Comparison of ENCODE assay signal across 16 cellular contexts in genomic region chr4:105135746-105136145, GRCh38. TPM values are rescaled to one million over a fixed set of nuclear protein-coding genes. Genes with fewer than 3 reads are reported as not detected.
A peak's percentile ranks its signal among the peaks of the same experiment; 100 is the strongest.
DNase-seq lines count a peak whose midpoint lies in the region; ATAC-seq, FAIRE-seq and TF ChIP-seq lines count a peak whose summit lies in the region.
"Had no signal": no experiment of that assay in that cellular context is flagged by ENCODE, and none has a peak within 500 bp of the region (broad histone marks: within the 10 kb centered on the region; RNA-seq: fewer than 3 reads in every experiment).

No MANE protein-coding gene starts in this region.

- intact Hi-C loops in K562 (cut with micrococcal nuclease) = no loop called here

- H2AFZ ChIP-seq in K562 (ENCODE audit: low read depth, low read length) = 0 out of 2 replicates have a peak overlapping the region, but pooled peaks have one; percentile 40
- H2AFZ ChIP-seq: neural progenitor cell had no signal

- H3K9ac ChIP-seq in K562 (ENCODE audit: insufficient read depth in 1 of 2, low read depth in 2 of 2, low read length in 2 of 2) = no peak overlapping the region
- H3K9ac ChIP-seq: neural progenitor cell had no signal

- no peaks in the 10 kb centered on the region for H3K36me3 ChIP-seq in K562 (ENCODE audit: control insufficient read depth, insufficient read depth, low read length)
- H3K36me3 ChIP-seq: neural progenitor cell had no signal

- TF ChIP-seq POLR2A in NB4 (IDR thresholded peaks at IDR 0.05; ENCODE audit: extremely low read depth, insufficient read length) (no peak), K562 (conservative IDR thresholded peaks at IDR 0.05) (no peak)

- CTCF ChIA-PET in K562 (lab: Yijun Ruan, JAX; ENCODE audit: low intra/inter-chr PET ratio) = no interaction called here

- H3K27ac ChIP-seq in K562 (ENCODE audit: extremely low read depth, low read depth, low read length) = no peak overlapping the region
- H3K27ac ChIP-seq: neural progenitor cell had no signal

- no peaks in the 10 kb centered on the region for H3K9me3 ChIP-seq in K562 (replicated peaks; ENCODE audit: control insufficient read depth, insufficient read depth, low read depth, low read length)

- H3K79me2 ChIP-seq in K562 (ENCODE audit: control insufficient read depth, insufficient read depth, low read length) = no peaks in the 10 kb centered on the region

- no peak for TF ChIP-seq RAD21 in K562 (CRISPR knock-in tag; conservative IDR thresholded peaks at IDR 0.05 in 1 of 2, IDR thresholded peaks at IDR 0.05 in 1 of 2)

- no peaks in the 10 kb centered on the region; a peak in 1 of 5 replicates for H3K27me3 ChIP-seq in K562 (ENCODE audit: control insufficient read depth in 2 of 2, insufficient read depth in 2 of 2, low read length in 2 of 2)

- no peak for TF ChIP-seq CTCF in NB4 (IDR thresholded peaks at IDR 0.05; ENCODE audit: low read depth, low read length)
- TF ChIP-seq CTCF in K562 (IDR thresholded peaks at IDR 0.05 in 2 of 3, conservative IDR thresholded peaks at IDR 0.05 in 1 of 3; ENCODE audit: insufficient read depth in 2 of 3, low read depth in 1 of 3, low read length in 3 of 3) = no peak

- no peaks in the 10 kb centered on the region; a peak in 1 of 5 replicates for H3K4me1 ChIP-seq in K562 (replicated peaks in 1 of 2; ENCODE audit: control insufficient read depth in 2 of 2, insufficient read depth in 2 of 2, low read length in 2 of 2)
- H3K4me1 ChIP-seq: neural progenitor cell had no signal

- H3K4me3 ChIP-seq in NB4 (ENCODE audit: low read depth, low read length) (no peak overlapping the region), K562 (no peak overlapping the region)
- H3K4me3 ChIP-seq: neural progenitor cell had no signal

- FAIRE-seq in K562 (lab: Jason Lieb, UNC) = no peak
- FAIRE-seq: TTC549 had no signal

- TF ChIP-seq EP300 in K562 (IDR thresholded peaks at IDR 0.05; ENCODE audit: low read length) = no peak

- no peaks in the 10 kb centered on the region for H3K9me1 ChIP-seq in K562 (ENCODE audit: control insufficient read depth, insufficient read depth, low read length)

- BruUV-seq in K562 (replicated peaks; lab: Mats Ljungman, UMichigan) = no TSS peak

- POLR2A ChIA-PET in K562 (lab: Yijun Ruan, JAX) = no interaction called here

- in situ Hi-C loops in K562 (cut with MboI) = no loop called here

- DNase-seq in ELR (ENCODE audit: low read depth) (peak; percentile 10), NB4 (ENCODE audit: low read depth) (peak; percentile 30), K562 (ENCODE audit: extremely low read depth in 1 of 4, low spot score in 3 of 4) (peak in 1 of 4 experiments; percentile 10), LoVo (ENCODE audit: low spot score) (no peak), AG08396 (ENCODE audit: low spot score) (no peak)
- no peak for DNase-seq in activated CD4-positive, alpha-beta T cell treated with anti-CD3 and anti-CD28 coated beads, Interleukin-2, amount 50 U/mL, for 1 hour
- DNase-seq: activated CD8-positive, alpha-beta memory T cell treated with anti-CD3 and anti-CD28 coated beads, Interleukin-2, amount 50 U/mL, for 4 hours; cerebellar nuclear complex; DND-41; NCI-H446; RPMI8226; stimulated activated naive CD8-positive, alpha-beta T cell treated with anti-CD3 and anti-CD28 coated beads, Interleukin-15, amount 100 ng/mL, for 72 hours had no signal

- no peaks in the 10 kb centered on the region for H4K20me1 ChIP-seq in K562 (replicated peaks; ENCODE audit: control insufficient read depth, insufficient read depth, low read length)

- no peak overlapping the region for H3K4me2 ChIP-seq in K562 (ENCODE audit: insufficient read depth, low read length)
- H3K4me2 ChIP-seq: neural progenitor cell had no signal

- peak; percentile 71 for ATAC-seq in GM21576 (IDR thresholded peaks at IDR 0.05; ENCODE audit: unreplicated experiment)
- peak; percentile 56; the same call in 2 of the 3 replicates for ATAC-seq in K562
- ATAC-seq in HG03097 (IDR thresholded peaks at IDR 0.05; ENCODE audit: low FRiP score, unreplicated experiment) = no peak
- ATAC-seq: stimulated activated naive CD8-positive, alpha-beta T cell treated with anti-CD3 and anti-CD28 coated beads, Interleukin-15, amount 100 ng/mL, for 72 hours had no signal

- 6% methylated on average over 2 of the region's 2 CpGs for WGBS in K562 (ENCODE audit: insufficient coverage, low coverage, missing lambda C conversion rate)

TF ChIP-seq in K562, 482 proteins besides CTCF, POLR2A, EP300 and RAD21:
- peak; percentile 72 for TF ChIP-seq SPI1 (IDR thresholded peaks at IDR 0.05; ENCODE audit: borderline replicate concordance, low read depth, low read length)
- TF ChIP-seq CBFA2T3 (IDR thresholded peaks at IDR 0.05) = peak; percentile 44; the same call in 1 of the 2 replicates
- no peak for TF ChIP-seq TEAD2 (tag; IDR thresholded peaks at IDR 0.05)
- peak; percentile 49; the same call in 1 of the 2 replicates for TF ChIP-seq GABPA (tag; conservative IDR thresholded peaks at IDR 0.05; ENCODE audit: low read depth)
- TF ChIP-seq CTBP1 (IDR thresholded peaks at IDR 0.05; ENCODE audit: borderline replicate concordance) = peak; percentile 24; the same call in 1 of the 2 replicates
- TF ChIP-seq HNRNPUL1 (IDR thresholded peaks at IDR 0.05; ENCODE audit: low read length) = no peak
TF ChIP-seq in K562: peak in this region for 4.

RNA-seq across cellular contexts. Expression of gene TET2, which starts 10.9 kb away (rescaled TPM):
- total RNA-seq in K562 (2011; cell fraction: chromatin; rRNA removed; ENCODE audit: low replicate concordance) = 20.8 and 52.0 TPM in 2 replicates
- 9.3 and 14.7 TPM in 2 replicates for total RNA-seq in K562 (2011; cell fraction: nucleolus; rRNA removed)
- total RNA-seq in K562 (2011; cell fraction: nucleoplasm; rRNA removed) = 32.9 and 56.1 TPM in 2 replicates
- total RNA-seq in K562 (2014; rRNA removed) (4.9 and 6.2 TPM in 2 replicates), K562 (2014; rRNA removed; fragmentation: Illumina TruSeq; extraction: Trizol) (9.2 and 10.8 TPM in 2 replicates), K562 (2015; rRNA removed; fragmentation: Illumina TruSeq; extraction: Trizol) (10.9 and 11.1 TPM in 2 replicates), K562 (2021) (7.0 and 8.6 TPM in 2 replicates)
- polyA plus RNA-seq in K562 (2011; rRNA removed) (7.1 and 7.9 TPM in 2 replicates), K562 (2014; fragmentation: Illumina TruSeq; extraction: Trizol) (4.2 and 4.7 TPM in 2 replicates), K562 (2014; fragmentation: Nextera tagmentation; extraction: Ambion mirVana) (1 to 10 TPM in 1 of 2 experiments, under 1 TPM in 1; 0.80 to 1.4 TPM), K562 (2014; rRNA removed) (3.0 and 3.4 TPM in 2 replicates)
- 2.5 and 3.7 TPM in 2 replicates for polyA plus RNA-seq in K562 (2011; cell fraction: cytosol; rRNA removed)
- polyA plus RNA-seq in K562 (2011; cell fraction: nucleus; rRNA removed) = 10.7 and 12.4 TPM in 2 replicates
- 3.3 TPM in 2 replicates for polyA plus RNA-seq in K562 (2012)
- polyA minus RNA-seq in K562 (2011; rRNA and poly(A)+ RNA removed) = 50.4 and 62.0 TPM in 2 replicates
- 9.3 and 11.5 TPM in 2 replicates for polyA minus RNA-seq in K562 (2011; cell fraction: cytosol; rRNA and poly(A)+ RNA removed)
- 42.0 and 68.1 TPM in 2 replicates for polyA minus RNA-seq in K562 (2011; cell fraction: nucleus; rRNA and poly(A)+ RNA removed)

Comparison
In these comparisons a context has a peak if more than half of its experiments do, and no peak if none do; other contexts are left out.
1. DNase-seq: peak in ELR (single experiment) and NB4 (single experiment); none in activated CD4-positive, alpha-beta T cell treated with anti-CD3 and anti-CD28 coated beads, Interleukin-2, amount 50 U/mL, for 1 hour (single experiment), LoVo (single experiment) and AG08396 (single experiment).